8 cellular contexts compared by ENCODE assay signal in genomic region chr17:67359960-67360817, GRCh38. TPM values are rescaled to one million over a fixed set of nuclear protein-coding genes. Genes with fewer than 3 reads are reported as not detected.
DNase-seq lines count a peak whose midpoint lies in the region; ATAC-seq and TF ChIP-seq lines count a peak whose summit lies in the region.

No MANE protein-coding gene starts in this region.

- H3K27ac ChIP-seq in DND-41 (ENCODE audit: low read length) (no peak overlapping the region), left ventricle myocardium inferior (replicated peaks) (peak overlapping the region; percentile 1), Peyer's patch (no peak overlapping the region)

- peaks cover 80% of the 10 kb centered on the region for H3K4me1 Mint-ChIP-seq in activated T-cell treated with anti-CD3 and anti-CD28 coated beads, Interleukin-2, amount 50 U/mL, for 24 hours (ENCODE audit: low read depth)

- H3K4me3 ChIP-seq in DND-41 (ENCODE audit: low read depth in 1 of 2, low read length in 2 of 2) (no peak overlapping the region), left ventricle myocardium inferior (no peak overlapping the region), Peyer's patch (no peak overlapping the region)

- TF ChIP-seq CTCF in DND-41 (IDR thresholded peaks at IDR 0.05; ENCODE audit: borderline replicate concordance, extremely low read depth, low read length, poor library complexity, severe bottlenecking) (peak; percentile 64), left ventricle myocardium inferior (IDR thresholded peaks at IDR 0.05; ENCODE audit: borderline replicate concordance) (peak; percentile 33), Peyer's patch (IDR thresholded peaks at IDR 0.05) (peak in 2 of 6 experiments; percentile 7 to 22)

- no peaks in the 10 kb centered on the region for H3K27me3 ChIP-seq in DND-41 (ENCODE audit: insufficient read depth, low read length, poor library complexity)
- no peaks in the 10 kb centered on the region for H3K27me3 ChIP-seq in left ventricle myocardium inferior (ENCODE audit: low read depth)
- H3K27me3 ChIP-seq in Peyer's patch = no peaks in the 10 kb centered on the region

- no peaks in the 10 kb centered on the region for H3K9me3 Mint-ChIP-seq in activated T-cell treated with anti-CD3 and anti-CD28 coated beads, Interleukin-2, amount 50 U/mL, for 24 hours

- H3K9me3 ChIP-seq in DND-41 (ENCODE audit: insufficient read depth, low read length, severe bottlenecking) = no peaks in the 10 kb centered on the region
- H3K9me3 ChIP-seq in left ventricle myocardium inferior (replicated peaks) = no peaks in the 10 kb centered on the region
- H3K9me3 ChIP-seq in Peyer's patch = no peaks in the 10 kb centered on the region

- H3K27me3 Mint-ChIP-seq in activated T-cell treated with anti-CD3 and anti-CD28 coated beads, Interleukin-2, amount 50 U/mL, for 24 hours = no peaks in the 10 kb centered on the region

- intact Hi-C loops in left ventricle myocardium inferior (cut with micrococcal nuclease) = loop anchor here (10.0 kb wide), 1 partner anchor 135 kb away; no protein-coding TSS in a partner anchor

- H3K4me1 ChIP-seq in DND-41 (ENCODE audit: insufficient read depth, low read length) (peaks cover 25% of the 10 kb centered on the region), left ventricle myocardium inferior (peaks cover 78% of the 10 kb centered on the region), Peyer's patch (peaks cover 0 to 31% (median 9%) of the 10 kb centered on the region in 4 donors)

- H2AFZ ChIP-seq in DND-41 (ENCODE audit: low read depth, low read length) = no peak overlapping the region

- H3K4me2 ChIP-seq in DND-41 (ENCODE audit: insufficient read depth, low read length) = peak overlapping the region; percentile 13; the same call in 1 of the 2 replicates

- ATAC-seq in DND-41 (ENCODE audit: insufficient read depth, low read depth) (peak; percentile 89), HG02852 (IDR thresholded peaks at IDR 0.05; ENCODE audit: unreplicated experiment) (no peak), GM19455 (IDR thresholded peaks at IDR 0.05; ENCODE audit: unreplicated experiment) (no peak)

- peaks cover 65% of the 10 kb centered on the region; the same call in 1 of the 2 replicates for H4K20me1 ChIP-seq in DND-41 (ENCODE audit: insufficient read depth, low read length)

- TF ChIP-seq POLR2A in Peyer's patch (IDR thresholded peaks at IDR 0.05) = no peak

- H3K79me2 ChIP-seq in DND-41 (ENCODE audit: insufficient read depth, low read length) = peaks cover 92% of the 10 kb centered on the region

- H3K27ac Mint-ChIP-seq in activated T-cell treated with anti-CD3 and anti-CD28 coated beads, Interleukin-2, amount 50 U/mL, for 24 hours = peak overlapping the region; percentile 88

- H3K36me3 ChIP-seq in DND-41 (ENCODE audit: insufficient read depth, low read length) = peaks cover 76% of the 10 kb centered on the region
- H3K36me3 ChIP-seq in left ventricle myocardium inferior = peaks cover 27% of the 10 kb centered on the region
- H3K36me3 ChIP-seq in Peyer's patch = peaks cover 0 to 37% (median 0%) of the 10 kb centered on the region in 3 donors

- peaks cover 92% of the 10 kb centered on the region for H3K36me3 Mint-ChIP-seq in activated T-cell treated with anti-CD3 and anti-CD28 coated beads, Interleukin-2, amount 50 U/mL, for 24 hours (ENCODE audit: low read depth)

- no peak overlapping the region for H3K9ac ChIP-seq in DND-41 (ENCODE audit: low read depth, low read length)

- peak; percentile 59 for DNase-seq in DND-41
- DNase-seq in MV-4-11 (lab: John Stamatoyannopoulos, UW) = peak; percentile 39
- no peak for DNase-seq in activated T-cell treated with anti-CD3 and anti-CD28 coated beads, Interleukin-2, amount 50 U/mL, for 24 hours
- no peak for DNase-seq in left ventricle myocardium inferior
- no peak for DNase-seq in Peyer's patch
- DNase-seq in NCI-H1417 treated with DMSO at 0.1 percent for 48 hours (lab: John Stamatoyannopoulos, UW) = no peak

- H3K4me3 Mint-ChIP-seq in activated T-cell treated with anti-CD3 and anti-CD28 coated beads, Interleukin-2, amount 50 U/mL, for 24 hours = peak overlapping the region; percentile 36

RNA-seq across cellular contexts. Expression of gene PSMD12, which starts 6.2 kb away (rescaled TPM):
- 45.0 TPM for total RNA-seq in left ventricle myocardium inferior
- 10 to 100 TPM; 15.2 to 23.1 (median 17.1) TPM for total RNA-seq in Peyer's patch

RNA-seq across cellular contexts. Expression of gene PITPNC1, which starts 16.9 kb away (rescaled TPM):
- 8.1 TPM for total RNA-seq in left ventricle myocardium inferior
- 10 to 100 TPM in 1 of 4 donors, 1 to 10 TPM in 3; 1.9 to 12.4 (median 5.2) TPM for total RNA-seq in Peyer's patch

Comparison
In these comparisons a context has a peak if more than half of its experiments do, and no peak if none do; other contexts are left out.
1. DNase-seq: peak in DND-41 (single experiment) and MV-4-11 (single experiment); none in activated T-cell treated with anti-CD3 and anti-CD28 coated beads, Interleukin-2, amount 50 U/mL, for 24 hours (single experiment), left ventricle myocardium inferior (single experiment), Peyer's patch (0 of 3) and NCI-H1417 treated with DMSO at 0.1 percent for 48 hours (single experiment).